1 cellular context compared by ENCODE assay signal in the genomic region with DNA sequence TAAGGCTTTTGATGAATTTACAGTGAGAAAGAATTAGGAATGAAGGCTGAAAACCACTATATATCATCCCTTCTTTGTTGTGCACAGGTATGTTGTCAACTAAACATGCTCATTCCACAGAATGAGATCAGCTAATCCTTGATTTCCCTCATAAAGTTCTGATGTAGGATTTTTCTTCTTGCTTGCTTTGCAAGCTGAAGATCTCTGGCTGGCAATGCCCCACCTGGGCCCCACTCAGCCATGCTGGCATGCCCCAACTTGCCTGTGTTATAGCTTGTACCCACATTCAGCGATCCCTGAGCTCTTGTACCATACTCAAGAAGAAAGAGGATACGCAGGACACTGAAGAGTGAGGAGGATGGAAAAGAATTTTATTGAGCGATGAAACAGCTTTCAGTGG.
TF ChIP-seq lines count a peak whose summit lies in the region.

No MANE protein-coding gene starts in this region.

TF ChIP-seq in IMR-90, 13 proteins besides CTCF, POLR2A, EP300 and RAD21:
- TF ChIP-seq MAFK (IDR thresholded peaks at IDR 0.05; ENCODE audit: low read depth, low read length): no peak
- no peak for TF ChIP-seq ELK1 (IDR thresholded peaks at IDR 0.05; ENCODE audit: borderline replicate concordance, low read depth, low read length)
- TF ChIP-seq CEBPB (IDR thresholded peaks at IDR 0.05; ENCODE audit: low read depth, low read length): no peak
- TF ChIP-seq MXI1 (IDR thresholded peaks at IDR 0.05; ENCODE audit: borderline replicate concordance, low read depth, low read length): no peak
- no peak for TF ChIP-seq NFE2L2 (IDR thresholded peaks at IDR 0.05; ENCODE audit: low read depth, low read length)
- TF ChIP-seq CHD1 (IDR thresholded peaks at IDR 0.05; ENCODE audit: low read depth, low read length): no peak
- no peak for TF ChIP-seq USF2 (IDR thresholded peaks at IDR 0.05; ENCODE audit: low read depth, low read length)
- TF ChIP-seq BHLHE40 (IDR thresholded peaks at IDR 0.05; ENCODE audit: low read depth, low read length): no peak
- TF ChIP-seq RCOR1 (IDR thresholded peaks at IDR 0.05; ENCODE audit: insufficient replicate concordance, low read length): no peak
- no peak for TF ChIP-seq FOS (IDR thresholded peaks at IDR 0.05; ENCODE audit: low read depth, low read length)
- TF ChIP-seq MAZ (IDR thresholded peaks at IDR 0.05; ENCODE audit: borderline replicate concordance, low read depth, low read length): no peak
- no peak for TF ChIP-seq SMC3 (IDR thresholded peaks at IDR 0.05; ENCODE audit: low read depth, low read length)
TF ChIP-seq in IMR-90: peak in this region for 0.
